In the genomic region with DNA sequence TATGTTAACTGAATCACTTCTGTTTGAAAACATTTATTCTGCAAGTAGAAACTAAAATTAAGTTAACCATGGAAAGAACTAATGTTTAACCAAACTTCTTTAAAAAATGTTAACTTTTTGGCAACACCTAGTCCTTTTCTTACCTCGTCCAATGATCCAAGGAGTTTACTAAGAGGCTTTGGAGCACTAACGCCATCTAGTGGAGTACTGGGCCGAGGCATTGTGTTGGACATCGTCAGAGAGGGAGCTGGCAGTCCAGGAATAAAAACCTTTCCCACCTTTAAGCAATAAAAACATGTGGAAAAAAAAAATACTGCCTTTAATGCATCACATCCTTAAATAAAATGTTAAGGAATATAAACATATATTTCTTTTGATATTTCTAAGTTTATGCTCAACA, we compare ENCODE assay signal across 8 cellular contexts. TPM values are rescaled to one million over a fixed set of nuclear protein-coding genes. Genes with fewer than 3 reads are reported as not detected.
DNase-seq lines count a peak whose midpoint lies in the region; ATAC-seq, FAIRE-seq and TF ChIP-seq lines count a peak whose summit lies in the region.
"Not testable (repeated sequence)": the region's sequence is repeated elsewhere in the genome, so short reads cannot be mapped to it uniquely, and the experiment has no call there.

No MANE protein-coding gene starts in this region.

- not testable (repeated sequence) for H3K4me2 ChIP-seq in GM23338; GM12878 (ENCODE audit: control insufficient read depth, insufficient read depth)

- peak; percentile 83 for ATAC-seq in GM23338
- peak; percentile 83 for ATAC-seq in GM12878
- ATAC-seq in foreskin keratinocyte: peak; percentile 79

- not testable (repeated sequence) for H3K9me2 ChIP-seq in GM23338 (ENCODE audit: insufficient read depth)

- H3K4me1 Mint-ChIP-seq in GM23338, nephron progenitor cell: not testable (repeated sequence)

- peak; percentile 23; the same call in 1 of the 2 replicates for TF ChIP-seq RAD21 in GM12878 (IDR thresholded peaks at IDR 0.05; ENCODE audit: insufficient read depth, low read depth, low read length)

- not testable (repeated sequence) for BruUV-seq in GM12878 (replicated peaks; lab: Mats Ljungman, UMichigan)

- not testable (repeated sequence) for TF ChIP-seq POLR2A in GM12878 (IDR thresholded peaks at IDR 0.05; ENCODE audit: low read depth, low read length)

- not testable (repeated sequence) for H2AFZ ChIP-seq in GM23338; GM12878 (ENCODE audit: control insufficient read depth, low read depth, low read length)

- H3K27ac ChIP-seq in 22Rv1; GM23338 (ENCODE audit: low read depth); GM12878 (ENCODE audit: control insufficient read depth, insufficient read depth); foreskin keratinocyte: not testable (repeated sequence)

- H3K36me3 ChIP-seq in GM23338 (ENCODE audit: insufficient read depth); GM12878 (ENCODE audit: control insufficient read depth in 2 of 2, insufficient read depth in 2 of 2, low read length in 1 of 2): not testable (repeated sequence)

- not testable (repeated sequence) for H3K4me3 Mint-ChIP-seq in GM23338, nephron progenitor cell

- in situ Hi-C loops in GM12878 (cut with MboI): loop anchor here (10.0 kb wide), 1 partner anchor 366 kb away; no protein-coding TSS in a partner anchor

- not testable (repeated sequence) for H3K27ac Mint-ChIP-seq in GM23338, nephron progenitor cell

- not testable (repeated sequence) for H3K27me3 ChIP-seq in GM23338 (ENCODE audit: insufficient read depth); GM12878 (replicated peaks in 1 of 2; ENCODE audit: control insufficient read depth in 2 of 2, insufficient read depth in 2 of 2, low read length in 1 of 2); foreskin keratinocyte

- intact Hi-C loops in GM12878 (cut with micrococcal nuclease; ENCODE audit: unreplicated experiment): loop anchor here (10.0 kb wide), 2 partner anchors 74 to 366 kb away; no protein-coding TSS in a partner anchor

- not testable (repeated sequence) for H3K27me3 Mint-ChIP-seq in GM23338 (ENCODE audit: insufficient read depth, low read depth, poor library complexity); nephron progenitor cell (ENCODE audit: low read depth, poor library complexity)

- not testable (repeated sequence) for H3F3A ChIP-seq in GM23338 (replicated peaks; ENCODE audit: low read depth)

- POLR2A ChIA-PET in GM12878 (lab: Charles Lee): not testable (repeated sequence)

- RAD21 ChIA-PET in GM12878 (lab: Charles Lee; ENCODE audit: unreplicated experiment): not testable (repeated sequence)

- not testable (repeated sequence) for H3K9me3 Mint-ChIP-seq in GM23338, nephron progenitor cell

- not testable (repeated sequence) for H3K79me2 ChIP-seq in GM23338 (replicated peaks; ENCODE audit: insufficient read depth); GM12878 (ENCODE audit: control insufficient read depth, insufficient read depth, low read length)

- H3K4me3 ChIP-seq in GM23338, GM12878: not testable (repeated sequence)

- not testable (repeated sequence) for TF ChIP-seq EP300 in GM12878 (IDR thresholded peaks at IDR 0.05; ENCODE audit: borderline replicate concordance in 1 of 2, control insufficient read depth in 1 of 2, low read depth in 2 of 2, low read length in 2 of 2)

- CTCF ChIA-PET in GM12878 (lab: Yijun Ruan, JAX): not testable (repeated sequence)

- SMC1A ChIA-PET in GM12878 (lab: Charles Lee; ENCODE audit: uncharacterized antibody, unreplicated experiment): not testable (repeated sequence)

- not testable (repeated sequence) for H3K9me3 ChIP-seq in GM12878 (replicated peaks; ENCODE audit: control insufficient read depth, insufficient read depth, low read length)

- H3K36me3 Mint-ChIP-seq in GM23338 (ENCODE audit: low read depth); nephron progenitor cell (ENCODE audit: low read depth): not testable (repeated sequence)

- H3K4me1 ChIP-seq in GM23338 (ENCODE audit: insufficient read depth); GM12878 (ENCODE audit: control insufficient read depth, insufficient read depth, low read length); foreskin keratinocyte: not testable (repeated sequence)

- not testable (repeated sequence) for DNase-seq in GM23338 (ENCODE audit: low spot score); RCC 7860 (ENCODE audit: low spot score); GM12878 (ENCODE audit: low read depth, low spot score); foreskin keratinocyte
- peak; percentile 71 for DNase-seq in activated CD8-positive, alpha-beta memory T cell treated with anti-CD3 and anti-CD28 coated beads for 24 hours
- peak; percentile 48 for DNase-seq in nephron progenitor cell
- peak in 2 of 3 donors; percentile 11 to 28 for DNase-seq in stimulated activated CD4-positive, alpha-beta T cell treated with anti-CD3 and anti-CD28 coated beads, TNF-alpha, amount 100 ng/mL, for 1 hour (ENCODE audit: low read depth in 3 of 3, low spot score in 1 of 3)

- peak; percentile 59 for TF ChIP-seq CTCF in 22Rv1 (IDR thresholded peaks at IDR 0.05)
- peak; percentile 52 for TF ChIP-seq CTCF in GM23338 (conservative IDR thresholded peaks at IDR 0.05; ENCODE audit: low read depth in 2 of 2)
- TF ChIP-seq CTCF in GM12878 (IDR thresholded peaks at IDR 0.05 in 2 of 3, conservative IDR thresholded peaks at IDR 0.05 in 1 of 3; ENCODE audit: control insufficient read depth in 2 of 3, extremely low read depth in 1 of 3, insufficient read depth in 1 of 3, low read depth in 3 of 3, low read length in 3 of 3): peak in 1 of 3 experiments; percentile 18; a peak in 1 of 6 replicates
- peak; percentile 33 for TF ChIP-seq CTCF in foreskin keratinocyte (conservative IDR thresholded peaks at IDR 0.05)
- TF ChIP-seq CTCF in nephron progenitor cell (IDR thresholded peaks at IDR 0.05): peak; percentile 28

- peak; percentile 44 for FAIRE-seq in RCC 7860 (lab: Jason Lieb, UNC)
- FAIRE-seq in GM12878 (lab: Jason Lieb, UNC): not testable (repeated sequence)

- WGBS in GM12878 (ENCODE audit: insufficient coverage, insufficient replicate concordance, low lambda C conversion rate, missing lambda C conversion rate): 0% methylated on average over 4 of the region's 4 CpGs

- H3K9ac ChIP-seq in GM12878 (ENCODE audit: control insufficient read depth, insufficient read depth, low read length): not testable (repeated sequence)

- not testable (repeated sequence) for H4K20me1 ChIP-seq in GM23338 (replicated peaks; ENCODE audit: insufficient read depth); GM12878 (ENCODE audit: control insufficient read depth, insufficient read depth)

RNA-seq across cellular contexts. Expression of gene RGPD3, which starts 2.4 kb away (rescaled TPM):
- 0.28 and 0.50 TPM in 2 replicates for total RNA-seq in GM23338 (2014; rRNA removed; shearing (Covaris generic))
- polyA plus RNA-seq in GM23338 (2016; fragmentation: Nextera tagmentation; extraction: Ambion mirVana) (0.08 TPM in 1 of 2 replicates, not detected in the other), GM12878 (2011; rRNA removed) (0.11 and 0.16 TPM in 2 replicates), GM12878 (2014; fragmentation: Illumina TruSeq; extraction: Trizol) (0.44 and 0.74 TPM in 2 replicates), GM12878 (2014; fragmentation: Nextera tagmentation; extraction: Ambion mirVana) (under 1 TPM; 0.05 to 0.06 TPM), GM12878 (2014; rRNA removed) (0.06 and 0.08 TPM in 2 replicates), GM12878 (2016; fragmentation: Nextera tagmentation; extraction: Ambion mirVana) (under 1 TPM; 0.03 to 0.11 TPM), foreskin keratinocyte (0.02 TPM in 2 replicates)
- total RNA-seq in GM12878 (2013; cell fraction: nucleolus; rRNA removed): 1.9 and 3.1 TPM in 2 replicates
- total RNA-seq in GM12878 (2014; rRNA removed) (0.17 and 0.27 TPM in 2 replicates), GM12878 (2014; rRNA removed; fragmentation: Illumina TruSeq; extraction: Trizol) (0.27 and 0.32 TPM in 2 replicates), GM12878 (2021) (0.08 and 0.21 TPM in 2 replicates), foreskin keratinocyte (0.14 TPM in 2 replicates)
- polyA plus RNA-seq in GM12878 (2011; ENCODE audit: low read depth): not detected
- 0.02 and 0.06 TPM in 2 replicates for polyA plus RNA-seq in GM12878 (2011; cell fraction: cytosol; rRNA removed)
- polyA plus RNA-seq in GM12878 (2011; cell fraction: nucleus; rRNA removed): 0.07 and 0.09 TPM in 2 replicates
- polyA plus RNA-seq in GM12878 (2012): 0.09 and 0.11 TPM in 2 replicates
- 0.07 and 0.15 TPM in 2 replicates for polyA minus RNA-seq in GM12878 (2011; rRNA and poly(A)+ RNA removed)
- not detected in 2 replicates for polyA minus RNA-seq in GM12878 (2011; cell fraction: cytosol; rRNA and poly(A)+ RNA removed)
- not detected in 2 replicates for polyA minus RNA-seq in GM12878 (2011; cell fraction: nucleus; rRNA and poly(A)+ RNA removed)

RNA-seq across cellular contexts. Expression of gene CD8B2, which starts 16.5 kb away (rescaled TPM):
- not detected in 2 replicates for total RNA-seq in GM23338 (2014; rRNA removed; shearing (Covaris generic))
- polyA plus RNA-seq in GM23338 (2016; fragmentation: Nextera tagmentation; extraction: Ambion mirVana) (0.06 TPM in 1 of 2 replicates, not detected in the other), GM12878 (2011; rRNA removed) (0.07 and 0.08 TPM in 2 replicates), GM12878 (2014; fragmentation: Illumina TruSeq; extraction: Trizol) (not detected in 2 replicates), GM12878 (2014; fragmentation: Nextera tagmentation; extraction: Ambion mirVana) (under 1 TPM in 1 of 2 experiments, not detected in 1; 0.05 TPM), GM12878 (2014; rRNA removed) (not detected in 2 replicates), GM12878 (2016; fragmentation: Nextera tagmentation; extraction: Ambion mirVana) (not detected), foreskin keratinocyte (not detected in 2 replicates)
- total RNA-seq in GM12878 (2013; cell fraction: nucleolus; rRNA removed): not detected in 2 replicates
- total RNA-seq in GM12878 (2014; rRNA removed) (not detected in 2 replicates), GM12878 (2014; rRNA removed; fragmentation: Illumina TruSeq; extraction: Trizol) (not detected in 2 replicates), GM12878 (2021) (not detected in 2 replicates), foreskin keratinocyte (not detected in 2 replicates)
- polyA plus RNA-seq in GM12878 (2011; ENCODE audit: low read depth): not detected
- 0.07 and 0.13 TPM in 2 replicates for polyA plus RNA-seq in GM12878 (2011; cell fraction: cytosol; rRNA removed)
- 0.06 and 0.10 TPM in 2 replicates for polyA plus RNA-seq in GM12878 (2011; cell fraction: nucleus; rRNA removed)
- polyA plus RNA-seq in GM12878 (2012): not detected in 2 replicates
- polyA minus RNA-seq in GM12878 (2011; rRNA and poly(A)+ RNA removed): 0.29 and 0.46 TPM in 2 replicates
- not detected in 2 replicates for polyA minus RNA-seq in GM12878 (2011; cell fraction: cytosol; rRNA and poly(A)+ RNA removed)
- polyA minus RNA-seq in GM12878 (2011; cell fraction: nucleus; rRNA and poly(A)+ RNA removed): 0.48 and 0.60 TPM in 2 replicates
